In genomic region chr16:138049-138417, GRCh38 we compare ENCODE assay signal across 8 cellular contexts. TPM values are rescaled to one million over a fixed set of nuclear protein-coding genes. Genes with fewer than 3 reads are reported as not detected.
DNase-seq lines count a peak whose midpoint lies in the region; ATAC-seq, FAIRE-seq and TF ChIP-seq lines count a peak whose summit lies in the region.

No MANE protein-coding gene starts in this region.

- peaks cover 0 to 13% of the 10 kb centered on the region in 2 donors for H3K4me1 ChIP-seq in left lung

- peak overlapping the region; percentile 54 for H3K4me3 ChIP-seq in bronchial epithelial cell (ENCODE audit: low read depth, low read length)
- H3K4me3 ChIP-seq in left lung: peak overlapping the region; percentile 62 to 65

- peak overlapping the region; percentile 87 for H3K4me3 Mint-ChIP-seq in T-helper 2 cell treated with Interferon-gamma antibody and Interleukin-4, amounts not matched to agents 5 μg/mL and 100 μg/mL, for 36 hours
- peak overlapping the region; percentile 88 for H3K4me3 Mint-ChIP-seq in stimulated activated effector memory CD8-positive, alpha-beta T cell treated with anti-CD3 and anti-CD28 coated beads, Interleukin-12 subunit alpha, Interleukin-12 subunit beta, amount 100 ng/mL, for 72 hours

- ATAC-seq in left lung (peak; percentile 34), HG03439 (IDR thresholded peaks at IDR 0.05; ENCODE audit: unreplicated experiment) (no peak)
- peak; percentile 48 for ATAC-seq in stimulated activated effector memory CD8-positive, alpha-beta T cell treated with anti-CD3 and anti-CD28 coated beads, Interleukin-12 subunit alpha, Interleukin-12 subunit beta, amount 100 ng/mL, for 72 hours

- intact Hi-C loops in left lung (cut with DNase I): no loop called here

- peaks cover 18% of the 10 kb centered on the region for H3K4me1 Mint-ChIP-seq in T-helper 2 cell treated with Interferon-gamma antibody and Interleukin-4, amounts not matched to agents 5 μg/mL and 100 μg/mL, for 36 hours (ENCODE audit: low read depth)
- H3K4me1 Mint-ChIP-seq in stimulated activated effector memory CD8-positive, alpha-beta T cell treated with anti-CD3 and anti-CD28 coated beads, Interleukin-12 subunit alpha, Interleukin-12 subunit beta, amount 100 ng/mL, for 72 hours: peaks cover 27% of the 10 kb centered on the region

- H3K27ac Mint-ChIP-seq in T-helper 2 cell treated with Interferon-gamma antibody and Interleukin-4, amounts not matched to agents 5 μg/mL and 100 μg/mL, for 36 hours: peak overlapping the region; percentile 88
- peak overlapping the region; percentile 94 for H3K27ac Mint-ChIP-seq in stimulated activated effector memory CD8-positive, alpha-beta T cell treated with anti-CD3 and anti-CD28 coated beads, Interleukin-12 subunit alpha, Interleukin-12 subunit beta, amount 100 ng/mL, for 72 hours

- no peaks in the 10 kb centered on the region for H3K9me3 ChIP-seq in left lung

- no peaks in the 10 kb centered on the region for H3K27me3 Mint-ChIP-seq in T-helper 2 cell treated with Interferon-gamma antibody and Interleukin-4, amounts not matched to agents 5 μg/mL and 100 μg/mL, for 36 hours (ENCODE audit: low read depth)

- TF ChIP-seq CTCF in GM20000 (IDR thresholded peaks at IDR 0.05; ENCODE audit: extremely low read depth, missing control alignments) (no peak), bronchial epithelial cell (IDR thresholded peaks at IDR 0.05; ENCODE audit: insufficient read depth, low read length, severe bottlenecking) (no peak), left lung (IDR thresholded peaks at IDR 0.05) (no peak)

- H3K36me3 ChIP-seq in bronchial epithelial cell (ENCODE audit: control insufficient read depth, insufficient read depth, low read length): peaks cover 1% of the 10 kb centered on the region
- H3K36me3 ChIP-seq in left lung: no peaks in the 10 kb centered on the region

- peak overlapping the region in 1 of 2 donors; percentile 90 for H3K27ac ChIP-seq in left lung

- H3K36me3 Mint-ChIP-seq in T-helper 2 cell treated with Interferon-gamma antibody and Interleukin-4, amounts not matched to agents 5 μg/mL and 100 μg/mL, for 36 hours (ENCODE audit: low read depth): peaks cover 5% of the 10 kb centered on the region
- peaks cover 35% of the 10 kb centered on the region for H3K36me3 Mint-ChIP-seq in stimulated activated effector memory CD8-positive, alpha-beta T cell treated with anti-CD3 and anti-CD28 coated beads, Interleukin-12 subunit alpha, Interleukin-12 subunit beta, amount 100 ng/mL, for 72 hours

- FAIRE-seq in bronchial epithelial cell (lab: Jason Lieb, UNC): no peak

- peak; percentile 38 for DNase-seq in GM20000 (ENCODE audit: low spot score)
- peak; percentile 18 for DNase-seq in T-helper 2 cell treated with Interferon-gamma antibody and Interleukin-4, amounts not matched to agents 5 μg/mL and 100 μg/mL, for 36 hours (ENCODE audit: low spot score)
- no peak for DNase-seq in bronchial epithelial cell (ENCODE audit: low read depth)
- peak; percentile 35 to 84 for DNase-seq in left lung
- peak; percentile 26 to 72 for DNase-seq in stimulated activated effector memory CD8-positive, alpha-beta T cell treated with anti-CD3 and anti-CD28 coated beads, Interleukin-12 subunit alpha, Interleukin-12 subunit beta, amount 100 ng/mL, for 72 hours (ENCODE audit: low spot score in 2 of 2)
- DNase-seq in amniotic stem cell (lab: John Stamatoyannopoulos, UW): no peak
- no peak for DNase-seq in NCI-H2107 treated with DMSO at 0.1 percent for 48 hours (lab: John Stamatoyannopoulos, UW; ENCODE audit: unreplicated experiment)

- H3K27me3 ChIP-seq in bronchial epithelial cell (ENCODE audit: control insufficient read depth, insufficient read depth, low read length) (no peaks in the 10 kb centered on the region), left lung (no peaks in the 10 kb centered on the region)

- H3K9me3 Mint-ChIP-seq in T-helper 2 cell treated with Interferon-gamma antibody and Interleukin-4, amounts not matched to agents 5 μg/mL and 100 μg/mL, for 36 hours: no peaks in the 10 kb centered on the region
- H3K9me3 Mint-ChIP-seq in stimulated activated effector memory CD8-positive, alpha-beta T cell treated with anti-CD3 and anti-CD28 coated beads, Interleukin-12 subunit alpha, Interleukin-12 subunit beta, amount 100 ng/mL, for 72 hours: no peaks in the 10 kb centered on the region

RNA-seq across cellular contexts. Expression of gene NPRL3, which starts 0.4 kb away (rescaled TPM):
- 6.8 TPM in 2 replicates for total RNA-seq in bronchial epithelial cell
- 10 to 100 TPM; 29.5 to 39.5 TPM for total RNA-seq in left lung

RNA-seq across cellular contexts. Expression of gene HBZ, which starts 14.4 kb away (rescaled TPM):
- total RNA-seq in bronchial epithelial cell (not detected in 2 replicates), left lung (not detected)

RNA-seq across cellular contexts. Expression of gene HBM, which starts 27.7 kb away (rescaled TPM):
- total RNA-seq in bronchial epithelial cell: not detected in 2 replicates
- not detected for total RNA-seq in left lung

RNA-seq across cellular contexts. Expression of gene HBA2, which starts 34.6 kb away (rescaled TPM):
- total RNA-seq in bronchial epithelial cell: not detected in 2 replicates
- 100 to 1,000 TPM; 142 to 149 TPM for total RNA-seq in left lung

RNA-seq across cellular contexts. Expression of gene HBA1, which starts 38.4 kb away (rescaled TPM):
- total RNA-seq in bronchial epithelial cell (not detected in 2 replicates), left lung (100 to 1,000 TPM; 159 to 211 TPM)

Comparison
In these comparisons a context has a peak if more than half of its experiments do, and no peak if none do; other contexts are left out.
1. DNase-seq: peak in GM20000 (single experiment), T-helper 2 cell treated with Interferon-gamma antibody and Interleukin-4, amounts not matched to agents 5 μg/mL and 100 μg/mL, for 36 hours (single experiment), left lung (2 of 2) and stimulated activated effector memory CD8-positive, alpha-beta T cell treated with anti-CD3 and anti-CD28 coated beads, Interleukin-12 subunit alpha, Interleukin-12 subunit beta, amount 100 ng/mL, for 72 hours (2 of 2); none in bronchial epithelial cell (single experiment), amniotic stem cell (single experiment) and NCI-H2107 treated with DMSO at 0.1 percent for 48 hours (single experiment).